ENCODE assay signal across 13 cellular contexts in genomic region chr12:25074954-25075353, GRCh38.
DNase-seq lines count a peak whose midpoint lies in the region; ATAC-seq, FAIRE-seq and TF ChIP-seq lines count a peak whose summit lies in the region.
"Had no signal": no experiment of that assay in that cellular context is flagged by ENCODE, and none has a peak within 500 bp of the region (broad histone marks: within the 10 kb centered on the region; RNA-seq: fewer than 3 reads in every experiment).

No MANE protein-coding gene starts in this region.

- no peak for TF ChIP-seq POLR2A in thyroid gland (IDR thresholded peaks at IDR 0.05)

- no peak overlapping the region for H2AFZ ChIP-seq in GM23248

- FAIRE-seq in colon (lab: Jason Lieb, UNC), result peak; percentile 36

- no peak for DNase-seq in stimulated activated CD4-positive, alpha-beta T cell treated with anti-CD3 and anti-CD28 coated beads, Interleukin-4, amount 100 ng/mL, for 1 hour
- DNase-seq in GM23248, result no peak
- no peak for DNase-seq in thyroid gland
- DNase-seq in stimulated activated CD4-positive, alpha-beta T cell treated with anti-CD3 and anti-CD28 coated beads, Interleukin-12 subunit alpha, Interleukin-12 subunit beta, amount 100 ng/mL, for 4 hours, result no peak
- DNase-seq: activated CD4-positive, alpha-beta memory T cell treated with anti-CD3 and anti-CD28 coated beads for 36 hours; activated naive CD4-positive, alpha-beta T cell; NCI-H1436 treated with DMSO at 0.1 percent for 48 hours; stimulated activated CD4-positive, alpha-beta T cell treated with anti-CD3 and anti-CD28 coated beads, Interleukin-4, amount 100 ng/mL, for 24 hours had no signal

- ATAC-seq in GM18858 (IDR thresholded peaks at IDR 0.05; ENCODE audit: unreplicated experiment) (peak; percentile 78), GM21786 (IDR thresholded peaks at IDR 0.05; ENCODE audit: unreplicated experiment) (peak; percentile 67), HG03175 (IDR thresholded peaks at IDR 0.05; ENCODE audit: unreplicated experiment) (peak; percentile 66)

- H3K36me3 ChIP-seq in GM23248 (ENCODE audit: low read depth), result no peaks in the 10 kb centered on the region
- H3K36me3 ChIP-seq in thyroid gland, result no peaks in the 10 kb centered on the region
- H3K36me3 ChIP-seq: cardiac muscle cell had no signal

- no peak overlapping the region for H3K27ac ChIP-seq in GM23248
- no peak overlapping the region for H3K27ac ChIP-seq in thyroid gland
- H3K27ac ChIP-seq: cardiac muscle cell had no signal

- H3K4me3 ChIP-seq in GM23248 (no peak overlapping the region), thyroid gland (replicated peaks in 1 of 3) (no peak overlapping the region)
- H3K4me3 ChIP-seq: cardiac muscle cell had no signal

- H3K4me1 ChIP-seq in GM23248 (ENCODE audit: insufficient read depth) (no peaks in the 10 kb centered on the region), thyroid gland (no peaks in the 10 kb centered on the region)

- in situ Hi-C loops in GM23248 (cut with MboI), result no loop called here

- 7 to 9% methylated on average over 2 of the region's 2 CpGs for WGBS in GM23248 (ENCODE audit: low coverage in 1 of 2, low lambda C conversion rate in 2 of 2, missing lambda C conversion rate in 2 of 2), 2 experiments
- WGBS in thyroid gland, 2 donors, result 56 to 76% methylated on average over 2 of the region's 2 CpGs

- intact Hi-C loops in thyroid gland (cut with DNase I), result no loop called here

- no peak overlapping the region for H3K4me2 ChIP-seq in GM23248 (ENCODE audit: unreplicated experiment)

- 0 out of 2 replicates have a peak, but pooled peaks cover 4% of the 10 kb centered on the region for H3K27me3 ChIP-seq in GM23248 (replicated peaks; ENCODE audit: insufficient read depth)
- no peaks in the 10 kb centered on the region for H3K27me3 ChIP-seq in thyroid gland
- H3K27me3 ChIP-seq: cardiac muscle cell had no signal

- H3K9me2 ChIP-seq in GM23248 (ENCODE audit: insufficient read depth), result no peaks in the 10 kb centered on the region

- no peaks in the 10 kb centered on the region for H4K20me1 ChIP-seq in GM23248 (ENCODE audit: insufficient read depth)

- no peak overlapping the region for H3K9ac ChIP-seq in GM23248

- no peak for TF ChIP-seq CTCF in thyroid gland (IDR thresholded peaks at IDR 0.05)

- no peaks in the 10 kb centered on the region for H3F3A ChIP-seq in GM23248 (ENCODE audit: insufficient read depth)

- H3K9me3 ChIP-seq in GM23248 (ENCODE audit: low read depth) (no peaks in the 10 kb centered on the region), thyroid gland (no peaks in the 10 kb centered on the region)

- H3K79me2 ChIP-seq in GM23248 (ENCODE audit: insufficient read depth), result no peaks in the 10 kb centered on the region
